29 cellular contexts compared by ENCODE assay signal in the genomic region with DNA sequence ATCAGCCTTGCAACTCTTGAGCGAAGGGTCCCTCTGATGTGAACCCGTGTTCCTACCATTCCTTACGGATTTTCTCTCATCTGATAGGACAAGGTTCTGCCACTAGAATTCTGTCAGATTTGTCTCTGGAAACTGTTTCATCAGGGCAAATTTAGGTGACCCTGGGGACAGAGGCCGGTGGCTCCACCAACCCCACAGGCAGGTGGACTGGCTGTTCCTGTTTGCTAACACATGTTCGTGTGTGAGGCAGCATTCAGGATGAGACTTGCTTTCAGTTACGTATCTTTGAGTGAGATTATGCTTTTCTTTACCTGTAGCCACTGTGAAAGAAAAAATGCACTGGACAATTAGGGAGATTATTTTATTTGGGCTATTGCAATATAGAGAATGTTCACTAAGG.
"Had no signal": no experiment of that assay in that cellular context is flagged by ENCODE, and none has a peak within 500 bp of the region (broad histone marks: within the 10 kb centered on the region; RNA-seq: fewer than 3 reads in every experiment).

No MANE protein-coding gene starts in this region.

- H3K36me3 ChIP-seq: neural progenitor cell, ovary, right lobe of liver, sigmoid colon, spleen, suprapubic skin, tibial artery, transverse colon, upper lobe of left lung, vagina had no signal

- H3K4me3 ChIP-seq: neural progenitor cell, ovary, psoas muscle, right lobe of liver, sigmoid colon, spleen, suprapubic skin, testis, tibial artery, transverse colon, upper lobe of left lung, vagina had no signal

- FAIRE-seq: small intestine, urothelium cell line had no signal

- H3K27me3 ChIP-seq: neural progenitor cell, ovary, right lobe of liver, sigmoid colon, spleen, suprapubic skin, testis, tibial artery, transverse colon, upper lobe of left lung, vagina had no signal

- H3K9me3 ChIP-seq: ovary, psoas muscle, right lobe of liver, sigmoid colon, suprapubic skin, testis, tibial artery, transverse colon, upper lobe of left lung, vagina had no signal

- DNase-seq: natural killer cell; occipital lobe; ovary; posterior cingulate gyrus; psoas muscle; right cardiac atrium; right lobe of liver; sigmoid colon; small intestine; spleen; stimulated activated CD4-positive, alpha-beta T cell treated with anti-CD3 and anti-CD28 coated beads, Interleukin-12 subunit alpha, Interleukin-12 subunit beta, amount 100 ng/mL, for 4 hours; stimulated activated CD4-positive, alpha-beta T cell treated with anti-CD3 and anti-CD28 coated beads, Interleukin-1b, Interleukin-23, amount 100 ng/mL, for 48 hours; stimulated activated CD4-positive, alpha-beta T cell treated with anti-CD3 and anti-CD28 coated beads, Interleukin-4, amount 100 ng/mL, for 1 hour; stimulated activated CD4-positive, alpha-beta T cell treated with anti-CD3 and anti-CD28 coated beads, Interleukin-4, amount 100 ng/mL, for 4 hours; stimulated activated CD8-positive, alpha-beta memory T cell treated with anti-CD3 and anti-CD28 coated beads, Interleukin-4, amount 100 ng/mL, for 48 hours; stimulated activated naive CD4-positive, alpha-beta T cell; stimulated activated naive CD8-positive, alpha-beta T cell treated with anti-CD3 and anti-CD28 coated beads, Interleukin-15, amount 100 ng/mL, for 72 hours; stimulated activated naive CD8-positive, alpha-beta T cell treated with anti-CD3 and anti-CD28 coated beads, Interleukin-15, Interleukin-2, amounts not matched to agents 100 U/mL and 50 U/mL, for 24 hours; substantia nigra; testis; tibial artery; transverse colon; upper lobe of left lung had no signal

- H3K4me2 ChIP-seq: neural progenitor cell had no signal

- H3K4me1 ChIP-seq: neural progenitor cell, parathyroid adenoma, psoas muscle, right lobe of liver, sigmoid colon, spleen, suprapubic skin, testis, transverse colon, upper lobe of left lung, vagina had no signal

- H2AFZ ChIP-seq: neural progenitor cell, parathyroid adenoma had no signal

- H3K27ac ChIP-seq: neural progenitor cell, ovary, parathyroid adenoma, psoas muscle, right lobe of liver, sigmoid colon, spleen, suprapubic skin, testis, tibial artery, transverse colon, upper lobe of left lung, vagina had no signal

- ATAC-seq: natural killer cell; psoas muscle; right cardiac atrium; right lobe of liver; stimulated activated memory B cell treated with anti-CD40 and anti-IgM and Interleukin-4, amounts not matched to agents 10 μg/mL and 1 μg/mL and 100 μg/mL, for 72 hours; stimulated activated naive CD8-positive, alpha-beta T cell treated with anti-CD3 and anti-CD28 coated beads, Interleukin-15, amount 100 ng/mL, for 72 hours; stimulated activated naive CD8-positive, alpha-beta T cell treated with anti-CD3 and anti-CD28 coated beads, Interleukin-15, Interleukin-2, amounts not matched to agents 100 U/mL and 50 U/mL, for 24 hours had no signal

- H3K79me2 ChIP-seq: parathyroid adenoma had no signal

- H3K9ac ChIP-seq: neural progenitor cell, parathyroid adenoma had no signal
